Comparison of ENCODE assay signal across 18 cellular contexts in the genomic region with DNA sequence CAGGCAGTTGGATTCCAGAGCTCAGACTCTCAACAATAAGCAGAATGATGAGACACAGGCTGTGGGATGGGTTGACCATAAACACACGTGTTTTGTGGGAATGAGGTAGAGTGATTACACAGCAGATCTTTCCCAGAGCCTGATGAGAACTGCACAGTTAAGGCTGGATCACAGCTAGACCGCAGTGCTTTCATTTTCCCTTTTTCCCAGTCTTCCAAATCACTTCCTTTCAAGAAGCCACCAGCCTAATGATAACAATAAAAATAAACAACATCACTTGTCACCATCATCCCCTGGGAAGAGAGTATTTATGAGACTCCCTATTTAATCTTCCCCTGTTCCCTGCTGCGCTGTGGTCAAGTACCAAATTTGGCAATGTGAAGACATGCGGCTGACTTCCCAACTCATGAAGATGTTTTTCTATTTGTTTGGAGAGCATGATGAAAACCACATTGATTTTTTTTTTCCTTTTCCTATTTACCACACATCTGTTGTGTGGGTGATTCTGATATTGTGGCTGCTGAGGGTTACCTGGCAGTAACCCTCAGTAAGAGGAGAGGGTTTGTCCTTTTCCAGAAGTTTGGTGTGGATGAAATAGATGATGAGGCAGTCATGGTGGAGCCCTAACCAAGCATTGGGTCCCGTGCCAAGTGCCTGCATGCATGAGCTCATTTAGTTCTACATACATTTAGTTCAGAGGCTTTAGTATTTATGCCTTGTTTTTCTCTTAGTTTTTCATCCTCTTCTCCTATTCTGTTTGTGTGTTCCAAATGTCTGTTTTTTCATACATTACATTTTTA.
A peak's percentile ranks its signal among the peaks of the same experiment; 100 is the strongest.
DNase-seq lines count a peak whose midpoint lies in the region; ATAC-seq and TF ChIP-seq lines count a peak whose summit lies in the region.
"Had no signal": no experiment of that assay in that cellular context is flagged by ENCODE, and none has a peak within 500 bp of the region (broad histone marks: within the 10 kb centered on the region; RNA-seq: fewer than 3 reads in every experiment).

No MANE protein-coding gene starts in this region.

- peak; percentile 6 for DNase-seq in DMS 273 (lab: John Stamatoyannopoulos, UW; ENCODE audit: unreplicated experiment)
- DNase-seq in DMS 273 treated with DMSO at 0.1 percent for 48 hours (lab: John Stamatoyannopoulos, UW): no peak
- peak; percentile 16 for DNase-seq in astrocyte of the hippocampus (ENCODE audit: low read depth, low spot score)
- no peak for DNase-seq in mesothelial cell of epicardium (ENCODE audit: low spot score in 2 of 2, unreplicated experiment in 2 of 2)
- DNase-seq in upper lobe of right lung: no peak
- no peak for DNase-seq in NCI-H69 (lab: John Stamatoyannopoulos, UW)
- DNase-seq: activated CD4-positive, alpha-beta T cell treated with anti-CD3 and anti-CD28 coated beads, Interleukin-2, amount 10 ng/mL, durations not matched to agents 7 days and 5 days; DMS153; erythroblast; NCI-H187 treated with DMSO at 0.1 percent for 48 hours; right lobe of liver; tibial artery had no signal

- TF ChIP-seq CTCF in mesothelial cell of epicardium (IDR thresholded peaks at IDR 0.05; ENCODE audit: unreplicated experiment) (no peak), upper lobe of right lung (IDR thresholded peaks at IDR 0.05) (no peak)

- H3K4me3 ChIP-seq in upper lobe of right lung: no peak overlapping the region
- H3K4me3 ChIP-seq: K562, right lobe of liver, tibial artery had no signal

- peaks cover 14% of the 10 kb centered on the region for H3K4me1 ChIP-seq in upper lobe of right lung
- H3K4me1 ChIP-seq: right lobe of liver had no signal

- H3K4me3 Mint-ChIP-seq in mesothelial cell of epicardium: no peak overlapping the region
- H3K4me3 Mint-ChIP-seq: activated CD4-positive, alpha-beta T cell treated with anti-CD3 and anti-CD28 coated beads, Interleukin-2, amount 10 ng/mL, durations not matched to agents 7 days and 5 days; central memory CD8-positive, alpha-beta T cell had no signal

- H3K36me3 ChIP-seq in upper lobe of right lung: no peaks in the 10 kb centered on the region
- H3K36me3 ChIP-seq: right lobe of liver, tibial artery had no signal

- H3K4me1 Mint-ChIP-seq in mesothelial cell of epicardium: peaks cover 16% of the 10 kb centered on the region

- no peaks in the 10 kb centered on the region for H3K9me3 ChIP-seq in upper lobe of right lung
- H3K9me3 ChIP-seq: right lobe of liver, tibial artery had no signal

- no peaks in the 10 kb centered on the region for H3K27me3 ChIP-seq in upper lobe of right lung
- H3K27me3 ChIP-seq: right lobe of liver, tibial artery had no signal

- H3K36me3 Mint-ChIP-seq in mesothelial cell of epicardium: peaks cover 9% of the 10 kb centered on the region

- peak overlapping the region; percentile 41 for H3K27ac Mint-ChIP-seq in mesothelial cell of epicardium
- H3K27ac Mint-ChIP-seq: activated CD4-positive, alpha-beta T cell treated with anti-CD3 and anti-CD28 coated beads, Interleukin-2, amount 10 ng/mL, durations not matched to agents 7 days and 5 days; activated T-helper 2 cell treated with anti-CD3 and anti-CD28 coated beads, Interferon-gamma antibody, Interleukin-2, Interleukin-4, amounts not matched to agents 10 μg/mL and 5 μg/mL and 100 μg/mL, durations not matched to agents 14 hours and 24 hours and 36 hours had no signal

- intact Hi-C loops in upper lobe of right lung (cut with DNase I): no loop called here

- H3K27ac ChIP-seq in upper lobe of right lung: no peak overlapping the region
- H3K27ac ChIP-seq: 22Rv1, right lobe of liver, tibial artery had no signal

- H3K9me3 Mint-ChIP-seq in mesothelial cell of epicardium: peaks cover 11% of the 10 kb centered on the region
- H3K9me3 Mint-ChIP-seq: activated T-helper 2 cell treated with anti-CD3 and anti-CD28 coated beads, Interferon-gamma antibody, Interleukin-2, Interleukin-4, amounts not matched to agents 10 μg/mL and 5 μg/mL and 100 μg/mL, durations not matched to agents 14 hours and 24 hours and 36 hours; central memory CD8-positive, alpha-beta T cell had no signal

- ATAC-seq in upper lobe of right lung (peak; percentile 27), GM19467 (IDR thresholded peaks at IDR 0.05; ENCODE audit: unreplicated experiment) (no peak), HG02852 (IDR thresholded peaks at IDR 0.05; ENCODE audit: unreplicated experiment) (no peak)
- ATAC-seq: K562 had no signal

- H3K27me3 Mint-ChIP-seq in mesothelial cell of epicardium (ENCODE audit: low read depth): no peaks in the 10 kb centered on the region
- H3K27me3 Mint-ChIP-seq: central memory CD8-positive, alpha-beta T cell had no signal

Comparison
In these comparisons a context has a peak if more than half of its experiments do, and no peak if none do; other contexts are left out.
1. DNase-seq: peak in DMS 273 (single experiment) and astrocyte of the hippocampus (single experiment); none in DMS 273 treated with DMSO at 0.1 percent for 48 hours (single experiment), mesothelial cell of epicardium (0 of 2), upper lobe of right lung (single experiment) and NCI-H69 (single experiment).